ENCODE assay signal across 1 cellular context in the genomic region with DNA sequence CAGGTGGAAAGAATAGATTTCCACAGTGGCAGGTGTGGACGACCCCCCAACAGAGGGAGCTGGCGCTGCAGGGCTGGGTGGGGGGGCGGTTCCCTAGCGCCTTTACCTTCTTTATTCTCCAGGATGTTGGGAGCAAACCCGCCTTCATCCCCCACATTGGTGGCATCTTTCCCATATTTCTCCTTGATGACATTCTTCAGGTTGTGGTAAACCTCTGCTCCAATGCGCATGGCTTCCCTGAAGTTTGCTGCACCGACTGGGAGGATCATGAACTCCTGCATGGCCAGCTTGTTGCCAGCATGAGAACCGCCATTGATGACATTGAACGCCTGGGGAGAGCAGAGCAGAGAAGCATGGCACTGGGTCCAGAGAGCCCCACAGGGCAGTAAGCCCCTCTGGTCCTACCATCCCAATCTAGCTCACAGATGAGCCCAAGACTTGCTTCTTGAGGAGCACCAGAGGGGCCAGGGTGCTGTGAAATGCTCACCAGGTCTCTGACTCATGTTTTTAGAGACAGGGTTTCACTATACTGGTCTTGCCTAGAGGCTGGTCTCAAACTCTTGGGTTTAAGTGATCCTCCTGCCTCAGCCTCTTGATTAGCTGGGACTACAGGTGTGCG.
TF ChIP-seq lines count a peak whose summit lies in the region.

No MANE protein-coding gene starts in this region.

TF ChIP-seq in K562, 482 proteins besides CTCF, POLR2A, EP300 and RAD21 (continues in another document):
- TF ChIP-seq RFX5 (IDR thresholded peaks at IDR 0.05; ENCODE audit: low read depth, low read length) (no peak), SUPT5H (IDR thresholded peaks at IDR 0.05) (peak; percentile 50), ZNF77 (CRISPR knock-in tag; IDR thresholded peaks at IDR 0.05) (no peak), SRSF7 (optimal IDR thresholded peaks at IDR 0.05; ENCODE audit: low read depth, low read length) (no peak), CTBP1 (IDR thresholded peaks at IDR 0.05; ENCODE audit: borderline replicate concordance) (no peak), ZBTB17 (CRISPR knock-in tag; IDR thresholded peaks at IDR 0.05) (0 out of 2 replicates have a peak, but pooled peaks have one; percentile 30), MAFK (IDR thresholded peaks at IDR 0.05; ENCODE audit: low read length) (no peak), SNRNP70 (optimal IDR thresholded peaks at IDR 0.05; ENCODE audit: low read depth, low read length) (peak; percentile 19), SP1 (CRISPR knock-in tag; IDR thresholded peaks at IDR 0.05) (no peak), ERF (CRISPR knock-in tag; IDR thresholded peaks at IDR 0.05) (0 out of 2 replicates have a peak, but pooled peaks have one; percentile 30), RBM25 (IDR thresholded peaks at IDR 0.05; ENCODE audit: low read depth, low read length, severe bottlenecking) (no peak), ZSCAN32 (CRISPR knock-in tag; IDR thresholded peaks at IDR 0.05) (no peak), ZNF436 (CRISPR knock-in tag; IDR thresholded peaks at IDR 0.05) (no peak), MTA3 (IDR thresholded peaks at IDR 0.05; ENCODE audit: borderline replicate concordance) (no peak), FOXK2 (conservative IDR thresholded peaks at IDR 0.05 in 1 of 2, IDR thresholded peaks at IDR 0.05 in 1 of 2; ENCODE audit: low read depth in 2 of 2) (no peak), POLR2B (IDR thresholded peaks at IDR 0.05; ENCODE audit: low read depth, partially characterized antibody) (peak; percentile 6), FOSL1 (tag; conservative IDR thresholded peaks at IDR 0.05) (no peak), HDAC1 (IDR thresholded peaks at IDR 0.05) (no peak), RBFOX2 (IDR thresholded peaks at IDR 0.05; ENCODE audit: low read depth, low read length) (peak; percentile 17), POLR2AphosphoS5 (IDR thresholded peaks at IDR 0.05; ENCODE audit: control insufficient read depth, insufficient read depth, low read depth, low read length) (peak; percentile 34; the same call in 1 of the 2 replicates), HCFC1 (IDR thresholded peaks at IDR 0.05; ENCODE audit: low read depth, low read length) (no peak), ZSCAN29 (IDR thresholded peaks at IDR 0.05) (no peak), ZNF184 (CRISPR knock-in tag; IDR thresholded peaks at IDR 0.05) (no peak), HMG20B (CRISPR knock-in tag; IDR thresholded peaks at IDR 0.05) (no peak), ARID1B (IDR thresholded peaks at IDR 0.05) (no peak), ZNF121 (CRISPR knock-in tag; conservative IDR thresholded peaks at IDR 0.05) (0 out of 2 replicates have a peak, but pooled peaks have one; percentile 35), L3MBTL2 (IDR thresholded peaks at IDR 0.05) (no peak), FOXK1 (CRISPR knock-in tag; IDR thresholded peaks at IDR 0.05; ENCODE audit: borderline replicate concordance) (0 out of 2 replicates have a peak, but pooled peaks have one; percentile 39)
- TF ChIP-seq, protein P1, sequence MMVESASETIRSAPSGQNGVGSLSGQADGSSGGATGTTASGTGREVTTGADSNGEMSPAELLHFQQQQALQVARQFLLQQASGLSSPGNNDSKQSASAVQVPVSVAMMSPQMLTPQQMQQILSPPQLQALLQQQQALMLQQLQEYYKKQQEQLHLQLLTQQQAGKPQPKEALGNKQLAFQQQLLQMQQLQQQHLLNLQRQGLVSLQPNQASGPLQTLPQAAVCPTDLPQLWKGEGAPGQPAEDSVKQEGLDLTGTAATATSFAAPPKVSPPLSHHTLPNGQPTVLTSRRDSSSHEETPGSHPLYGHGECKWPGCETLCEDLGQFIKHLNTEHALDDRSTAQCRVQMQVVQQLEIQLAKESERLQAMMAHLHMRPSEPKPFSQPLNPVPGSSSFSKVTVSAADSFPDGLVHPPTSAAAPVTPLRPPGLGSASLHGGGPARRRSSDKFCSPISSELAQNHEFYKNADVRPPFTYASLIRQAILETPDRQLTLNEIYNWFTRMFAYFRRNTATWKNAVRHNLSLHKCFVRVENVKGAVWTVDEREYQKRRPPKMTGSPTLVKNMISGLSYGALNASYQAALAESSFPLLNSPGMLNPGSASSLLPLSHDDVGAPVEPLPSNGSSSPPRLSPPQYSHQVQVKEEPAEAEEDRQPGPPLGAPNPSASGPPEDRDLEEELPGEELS (CRISPR knock-in tag; IDR thresholded peaks at IDR 0.05; ENCODE audit: borderline replicate concordance), result peak; percentile 49; the same call in 1 of the 2 replicates
- TF ChIP-seq, protein P2, sequence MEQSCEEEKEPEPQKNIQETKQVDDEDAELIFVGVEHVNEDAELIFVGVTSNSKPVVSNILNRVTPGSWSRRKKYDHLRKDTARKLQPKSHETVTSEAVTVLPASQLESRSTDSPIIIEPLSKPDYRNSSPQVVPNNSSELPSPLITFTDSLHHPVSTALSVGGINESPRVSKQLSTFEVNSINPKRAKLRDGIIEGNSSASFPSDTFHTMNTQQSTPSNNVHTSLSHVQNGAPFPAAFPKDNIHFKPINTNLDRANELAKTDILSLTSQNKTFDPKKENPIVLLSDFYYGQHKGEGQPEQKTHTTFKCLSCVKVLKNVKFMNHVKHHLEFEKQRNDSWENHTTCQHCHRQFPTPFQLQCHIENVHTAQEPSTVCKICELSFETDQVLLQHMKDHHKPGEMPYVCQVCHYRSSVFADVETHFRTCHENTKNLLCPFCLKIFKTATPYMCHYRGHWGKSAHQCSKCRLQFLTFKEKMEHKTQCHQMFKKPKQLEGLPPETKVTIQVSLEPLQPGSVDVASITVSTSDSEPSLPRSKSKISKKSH (CRISPR knock-in tag; IDR thresholded peaks at IDR 0.05), result no peak
- TF ChIP-seq, protein P3, sequence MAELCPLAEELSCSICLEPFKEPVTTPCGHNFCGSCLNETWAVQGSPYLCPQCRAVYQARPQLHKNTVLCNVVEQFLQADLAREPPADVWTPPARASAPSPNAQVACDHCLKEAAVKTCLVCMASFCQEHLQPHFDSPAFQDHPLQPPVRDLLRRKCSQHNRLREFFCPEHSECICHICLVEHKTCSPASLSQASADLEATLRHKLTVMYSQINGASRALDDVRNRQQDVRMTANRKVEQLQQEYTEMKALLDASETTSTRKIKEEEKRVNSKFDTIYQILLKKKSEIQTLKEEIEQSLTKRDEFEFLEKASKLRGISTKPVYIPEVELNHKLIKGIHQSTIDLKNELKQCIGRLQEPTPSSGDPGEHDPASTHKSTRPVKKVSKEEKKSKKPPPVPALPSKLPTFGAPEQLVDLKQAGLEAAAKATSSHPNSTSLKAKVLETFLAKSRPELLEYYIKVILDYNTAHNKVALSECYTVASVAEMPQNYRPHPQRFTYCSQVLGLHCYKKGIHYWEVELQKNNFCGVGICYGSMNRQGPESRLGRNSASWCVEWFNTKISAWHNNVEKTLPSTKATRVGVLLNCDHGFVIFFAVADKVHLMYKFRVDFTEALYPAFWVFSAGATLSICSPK (IDR thresholded peaks at IDR 0.05; ENCODE audit: borderline replicate concordance), result no peak
- TF ChIP-seq, protein P4, sequence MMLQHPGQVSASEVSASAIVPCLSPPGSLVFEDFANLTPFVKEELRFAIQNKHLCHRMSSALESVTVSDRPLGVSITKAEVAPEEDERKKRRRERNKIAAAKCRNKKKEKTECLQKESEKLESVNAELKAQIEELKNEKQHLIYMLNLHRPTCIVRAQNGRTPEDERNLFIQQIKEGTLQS (IDR thresholded peaks at IDR 0.05), result no peak
- TF ChIP-seq, protein P4 (CRISPR knock-in tag; conservative IDR thresholded peaks at IDR 0.05), result no peak
- TF ChIP-seq, protein P5, sequence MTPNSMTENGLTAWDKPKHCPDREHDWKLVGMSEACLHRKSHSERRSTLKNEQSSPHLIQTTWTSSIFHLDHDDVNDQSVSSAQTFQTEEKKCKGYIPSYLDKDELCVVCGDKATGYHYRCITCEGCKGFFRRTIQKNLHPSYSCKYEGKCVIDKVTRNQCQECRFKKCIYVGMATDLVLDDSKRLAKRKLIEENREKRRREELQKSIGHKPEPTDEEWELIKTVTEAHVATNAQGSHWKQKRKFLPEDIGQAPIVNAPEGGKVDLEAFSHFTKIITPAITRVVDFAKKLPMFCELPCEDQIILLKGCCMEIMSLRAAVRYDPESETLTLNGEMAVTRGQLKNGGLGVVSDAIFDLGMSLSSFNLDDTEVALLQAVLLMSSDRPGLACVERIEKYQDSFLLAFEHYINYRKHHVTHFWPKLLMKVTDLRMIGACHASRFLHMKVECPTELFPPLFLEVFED (CRISPR knock-in tag; conservative IDR thresholded peaks at IDR 0.05), result peak; percentile 77; the same call in 1 of the 2 replicates
- TF ChIP-seq, protein P6, sequence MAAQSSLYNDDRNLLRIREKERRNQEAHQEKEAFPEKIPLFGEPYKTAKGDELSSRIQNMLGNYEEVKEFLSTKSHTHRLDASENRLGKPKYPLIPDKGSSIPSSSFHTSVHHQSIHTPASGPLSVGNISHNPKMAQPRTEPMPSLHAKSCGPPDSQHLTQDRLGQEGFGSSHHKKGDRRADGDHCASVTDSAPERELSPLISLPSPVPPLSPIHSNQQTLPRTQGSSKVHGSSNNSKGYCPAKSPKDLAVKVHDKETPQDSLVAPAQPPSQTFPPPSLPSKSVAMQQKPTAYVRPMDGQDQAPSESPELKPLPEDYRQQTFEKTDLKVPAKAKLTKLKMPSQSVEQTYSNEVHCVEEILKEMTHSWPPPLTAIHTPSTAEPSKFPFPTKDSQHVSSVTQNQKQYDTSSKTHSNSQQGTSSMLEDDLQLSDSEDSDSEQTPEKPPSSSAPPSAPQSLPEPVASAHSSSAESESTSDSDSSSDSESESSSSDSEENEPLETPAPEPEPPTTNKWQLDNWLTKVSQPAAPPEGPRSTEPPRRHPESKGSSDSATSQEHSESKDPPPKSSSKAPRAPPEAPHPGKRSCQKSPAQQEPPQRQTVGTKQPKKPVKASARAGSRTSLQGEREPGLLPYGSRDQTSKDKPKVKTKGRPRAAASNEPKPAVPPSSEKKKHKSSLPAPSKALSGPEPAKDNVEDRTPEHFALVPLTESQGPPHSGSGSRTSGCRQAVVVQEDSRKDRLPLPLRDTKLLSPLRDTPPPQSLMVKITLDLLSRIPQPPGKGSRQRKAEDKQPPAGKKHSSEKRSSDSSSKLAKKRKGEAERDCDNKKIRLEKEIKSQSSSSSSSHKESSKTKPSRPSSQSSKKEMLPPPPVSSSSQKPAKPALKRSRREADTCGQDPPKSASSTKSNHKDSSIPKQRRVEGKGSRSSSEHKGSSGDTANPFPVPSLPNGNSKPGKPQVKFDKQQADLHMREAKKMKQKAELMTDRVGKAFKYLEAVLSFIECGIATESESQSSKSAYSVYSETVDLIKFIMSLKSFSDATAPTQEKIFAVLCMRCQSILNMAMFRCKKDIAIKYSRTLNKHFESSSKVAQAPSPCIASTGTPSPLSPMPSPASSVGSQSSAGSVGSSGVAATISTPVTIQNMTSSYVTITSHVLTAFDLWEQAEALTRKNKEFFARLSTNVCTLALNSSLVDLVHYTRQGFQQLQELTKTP (IDR thresholded peaks at IDR 0.05; ENCODE audit: low read depth in 1 of 2, partially characterized antibody in 2 of 2), result no peak
- TF ChIP-seq, protein P7, sequence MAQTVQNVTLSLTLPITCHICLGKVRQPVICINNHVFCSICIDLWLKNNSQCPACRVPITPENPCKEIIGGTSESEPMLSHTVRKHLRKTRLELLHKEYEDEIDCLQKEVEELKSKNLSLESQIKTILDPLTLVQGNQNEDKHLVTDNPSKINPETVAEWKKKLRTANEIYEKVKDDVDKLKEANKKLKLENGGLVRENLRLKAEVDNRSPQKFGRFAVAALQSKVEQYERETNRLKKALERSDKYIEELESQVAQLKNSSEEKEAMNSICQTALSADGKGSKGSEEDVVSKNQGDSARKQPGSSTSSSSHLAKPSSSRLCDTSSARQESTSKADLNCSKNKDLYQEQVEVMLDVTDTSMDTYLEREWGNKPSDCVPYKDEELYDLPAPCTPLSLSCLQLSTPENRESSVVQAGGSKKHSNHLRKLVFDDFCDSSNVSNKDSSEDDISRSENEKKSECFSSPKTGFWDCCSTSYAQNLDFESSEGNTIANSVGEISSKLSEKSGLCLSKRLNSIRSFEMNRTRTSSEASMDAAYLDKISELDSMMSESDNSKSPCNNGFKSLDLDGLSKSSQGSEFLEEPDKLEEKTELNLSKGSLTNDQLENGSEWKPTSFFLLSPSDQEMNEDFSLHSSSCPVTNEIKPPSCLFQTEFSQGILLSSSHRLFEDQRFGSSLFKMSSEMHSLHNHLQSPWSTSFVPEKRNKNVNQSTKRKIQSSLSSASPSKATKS (CRISPR knock-in tag; IDR thresholded peaks at IDR 0.05), result no peak
- TF ChIP-seq, protein P8, sequence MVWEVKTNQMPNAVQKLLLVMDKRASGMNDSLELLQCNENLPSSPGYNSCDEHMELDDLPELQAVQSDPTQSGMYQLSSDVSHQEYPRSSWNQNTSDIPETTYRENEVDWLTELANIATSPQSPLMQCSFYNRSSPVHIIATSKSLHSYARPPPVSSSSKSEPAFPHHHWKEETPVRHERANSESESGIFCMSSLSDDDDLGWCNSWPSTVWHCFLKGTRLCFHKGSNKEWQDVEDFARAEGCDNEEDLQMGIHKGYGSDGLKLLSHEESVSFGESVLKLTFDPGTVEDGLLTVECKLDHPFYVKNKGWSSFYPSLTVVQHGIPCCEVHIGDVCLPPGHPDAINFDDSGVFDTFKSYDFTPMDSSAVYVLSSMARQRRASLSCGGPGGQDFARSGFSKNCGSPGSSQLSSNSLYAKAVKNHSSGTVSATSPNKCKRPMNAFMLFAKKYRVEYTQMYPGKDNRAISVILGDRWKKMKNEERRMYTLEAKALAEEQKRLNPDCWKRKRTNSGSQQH (CRISPR knock-in tag; IDR thresholded peaks at IDR 0.05), result peak; percentile 49; the same call in 1 of the 2 replicates
- TF ChIP-seq, protein P9, sequence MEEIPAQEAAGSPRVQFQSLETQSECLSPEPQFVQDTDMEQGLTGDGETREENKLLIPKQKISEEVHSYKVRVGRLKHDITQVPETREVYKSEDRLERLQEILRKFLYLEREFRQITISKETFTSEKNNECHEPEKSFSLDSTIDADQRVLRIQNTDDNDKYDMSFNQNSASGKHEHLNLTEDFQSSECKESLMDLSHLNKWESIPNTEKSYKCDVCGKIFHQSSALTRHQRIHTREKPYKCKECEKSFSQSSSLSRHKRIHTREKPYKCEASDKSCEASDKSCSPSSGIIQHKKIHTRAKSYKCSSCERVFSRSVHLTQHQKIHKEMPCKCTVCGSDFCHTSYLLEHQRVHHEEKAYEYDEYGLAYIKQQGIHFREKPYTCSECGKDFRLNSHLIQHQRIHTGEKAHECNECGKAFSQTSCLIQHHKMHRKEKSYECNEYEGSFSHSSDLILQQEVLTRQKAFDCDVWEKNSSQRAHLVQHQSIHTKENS (CRISPR knock-in tag; IDR thresholded peaks at IDR 0.05), result no peak
- TF ChIP-seq, protein P10, sequence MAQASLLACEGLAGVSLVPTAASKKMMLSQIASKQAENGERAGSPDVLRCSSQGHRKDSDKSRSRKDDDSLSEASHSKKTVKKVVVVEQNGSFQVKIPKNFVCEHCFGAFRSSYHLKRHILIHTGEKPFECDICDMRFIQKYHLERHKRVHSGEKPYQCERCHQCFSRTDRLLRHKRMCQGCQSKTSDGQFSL (CRISPR knock-in tag; IDR thresholded peaks at IDR 0.05), result peak; percentile 89
- TF ChIP-seq, protein P10 (tag; IDR thresholded peaks at IDR 0.05), result no peak
